27 cellular contexts compared by ENCODE assay signal in the genomic region with DNA sequence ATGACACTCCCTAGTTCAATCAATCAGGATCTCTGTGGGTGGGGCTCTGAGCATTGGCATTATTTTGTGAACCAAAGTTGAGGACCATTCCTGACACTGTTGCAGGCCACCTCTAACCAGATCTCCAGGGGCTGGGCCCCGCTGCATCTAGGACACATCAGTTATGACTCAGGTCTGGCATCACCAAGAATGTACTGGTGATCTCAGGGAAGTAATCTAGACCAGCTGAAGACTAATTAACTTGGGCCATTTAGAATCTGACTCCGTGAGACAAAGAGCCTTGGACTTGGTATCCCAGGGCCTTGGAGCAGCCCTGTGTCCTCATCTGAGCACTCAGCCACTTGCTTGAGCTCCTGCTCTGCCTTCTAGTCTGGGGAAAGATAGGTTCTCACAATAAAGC.
DNase-seq lines count a peak whose midpoint lies in the region; FAIRE-seq and TF ChIP-seq lines count a peak whose summit lies in the region.
"Had no signal": no experiment of that assay in that cellular context is flagged by ENCODE, and none has a peak within 500 bp of the region (broad histone marks: within the 10 kb centered on the region; RNA-seq: fewer than 3 reads in every experiment).

No MANE protein-coding gene starts in this region.

- H3K9me3 ChIP-seq in mesenchymal stem cell (ENCODE audit: control insufficient read depth, low read length) (no peaks in the 10 kb centered on the region), endodermal cell (ENCODE audit: control insufficient read depth, low read length) (no peaks in the 10 kb centered on the region), kidney (ENCODE audit: control insufficient read depth in 1 of 2, low read length in 2 of 2) (no peaks in the 10 kb centered on the region)
- H3K9me3 ChIP-seq: pancreas, right lobe of liver, thoracic aorta had no signal

- H3K4me1 ChIP-seq in mesenchymal stem cell (ENCODE audit: control insufficient read depth, insufficient read depth, low read depth, low read length) (peaks cover 10% of the 10 kb centered on the region), endodermal cell (ENCODE audit: control insufficient read depth, insufficient read depth, low read length) (no peaks in the 10 kb centered on the region), kidney (ENCODE audit: control insufficient read depth in 1 of 2, insufficient read depth in 1 of 2, low read depth in 1 of 2, low read length in 2 of 2) (no peaks in the 10 kb centered on the region)
- H3K4me1 ChIP-seq: pancreas, right lobe of liver had no signal

- H3K4me3 ChIP-seq in mesenchymal stem cell (ENCODE audit: insufficient read depth in 1 of 2, low read depth in 1 of 2, low read length in 2 of 2) (no peak overlapping the region), endodermal cell (ENCODE audit: low read length) (no peak overlapping the region), kidney (ENCODE audit: low read length in 2 of 2) (no peak overlapping the region)
- H3K4me3 ChIP-seq: pancreas, right lobe of liver, thoracic aorta had no signal

- peaks cover 4% of the 10 kb centered on the region for H3K79me1 ChIP-seq in mesenchymal stem cell (replicated peaks; ENCODE audit: low read length, poor library complexity, severe bottlenecking)

- WGBS in mesenchymal stem cell: 66% methylated on average over 2 of the region's 2 CpGs
- 86 to 100% methylated on average over 1 to 2 of the region's 2 CpGs for WGBS in endodermal cell (ENCODE audit: insufficient coverage in 1 of 2, insufficient read length in 1 of 2), 2 experiments

- H3K4me2 ChIP-seq in mesenchymal stem cell (ENCODE audit: low read length, poor library complexity, severe bottlenecking): no peak overlapping the region

- no peak overlapping the region for H3K18ac ChIP-seq in mesenchymal stem cell (ENCODE audit: low read depth in 1 of 2, low read length in 2 of 2)

- no peak overlapping the region for H2AFZ ChIP-seq in mesenchymal stem cell (ENCODE audit: low read depth, low read length)

- no peak overlapping the region for H3K27ac Mint-ChIP-seq in endodermal cell
- H3K27ac Mint-ChIP-seq: activated B cell treated with CpG ODN at 0.5 μM for 24 hours; activated naive CD4-positive, alpha-beta T cell treated with anti-CD3 and anti-CD28 coated beads, Interleukin-2, amount 50 U/mL, for 24 hours; natural killer cell treated with Interleukin-12 subunit alpha and Interleukin-12 subunit beta and Interleukin-15 and Interleukin-18, amount 100 ng/mL, for 72 hours had no signal

- no peak overlapping the region for H2BK15ac ChIP-seq in mesenchymal stem cell (ENCODE audit: low read depth, poor library complexity, severe bottlenecking)

- peaks cover 2% of the 10 kb centered on the region for H3K27me3 Mint-ChIP-seq in endodermal cell (ENCODE audit: insufficient read depth)
- H3K27me3 Mint-ChIP-seq: activated B cell treated with CpG ODN at 0.5 μM for 24 hours; activated naive CD4-positive, alpha-beta T cell treated with anti-CD3 and anti-CD28 coated beads, Interleukin-2, amount 50 U/mL, for 24 hours had no signal

- no peaks in the 10 kb centered on the region for H3K27me3 ChIP-seq in mesenchymal stem cell (ENCODE audit: control insufficient read depth in 1 of 2, insufficient read depth in 1 of 2, low read length in 2 of 2)
- H3K27me3 ChIP-seq in endodermal cell (ENCODE audit: control insufficient read depth, insufficient read depth, low read length, poor library complexity, severe bottlenecking): no peaks in the 10 kb centered on the region
- H3K27me3 ChIP-seq: pancreas, right lobe of liver had no signal

- H2BK5ac ChIP-seq in mesenchymal stem cell (ENCODE audit: low read depth, low read length, poor library complexity, severe bottlenecking): no peak overlapping the region

- DNase-seq in AG20443 (ENCODE audit: low spot score): peak; percentile 92
- DNase-seq in HS-5 (ENCODE audit: low read depth): peak; percentile 33
- peak; percentile 2 for DNase-seq in amniotic epithelial cell (ENCODE audit: low read depth)
- no peak for DNase-seq in mesenchymal stem cell
- no peak for DNase-seq in endodermal cell
- no peak for DNase-seq in kidney
- DNase-seq in NCI-H1092 treated with DMSO at 0.1 percent for 48 hours (lab: John Stamatoyannopoulos, UW): no peak
- no peak for DNase-seq in NCI-H2196 (lab: John Stamatoyannopoulos, UW; ENCODE audit: unreplicated experiment)
- DNase-seq: activated B cell treated with CpG ODN at 0.5 μM for 24 hours; activated CD4-positive, alpha-beta T cell treated with anti-CD3 and anti-CD28 coated beads, Interleukin-2, amount 50 U/mL, for 4 hours; activated CD8-positive, alpha-beta memory T cell treated with anti-CD3 and anti-CD28 coated beads, Interleukin-2, amount 50 U/mL, for 4 hours; foreskin melanocyte; H9; hypothalamus; NCI-H1930; NCI-H446; pancreas; right lobe of liver; Right ventricle myocardium superior; stimulated activated CD4-positive, alpha-beta T cell treated with anti-CD3 and anti-CD28 coated beads, Interleukin-4, amount 100 ng/mL, for 4 hours; stimulated activated naive CD4-positive, alpha-beta T cell treated with Interleukin-2 at 50 U/mL for 16 hours; SW 1271 had no signal

- H3K9ac ChIP-seq in mesenchymal stem cell (ENCODE audit: low read length) (peak overlapping the region; percentile 7), endodermal cell (ENCODE audit: extremely low read depth, low read length, poor library complexity, severe bottlenecking) (no peak overlapping the region), kidney (ENCODE audit: low read length in 2 of 2) (no peak overlapping the region)

- no peak overlapping the region for H2BK120ac ChIP-seq in mesenchymal stem cell (ENCODE audit: low read depth, low read length)

- H3K4me1 Mint-ChIP-seq in endodermal cell: no peaks in the 10 kb centered on the region
- H3K4me1 Mint-ChIP-seq: activated B cell treated with CpG ODN at 0.5 μM for 24 hours; activated naive CD4-positive, alpha-beta T cell treated with anti-CD3 and anti-CD28 coated beads, Interleukin-2, amount 50 U/mL, for 24 hours; central memory CD8-positive, alpha-beta T cell had no signal

- TF ChIP-seq CTCF in endodermal cell (conservative IDR thresholded peaks at IDR 0.05) (no peak), kidney (IDR thresholded peaks at IDR 0.05; ENCODE audit: borderline replicate concordance, extremely low read depth, insufficient read depth) (no peak)

- H3K4me3 Mint-ChIP-seq in endodermal cell: no peak overlapping the region
- H3K4me3 Mint-ChIP-seq: activated B cell treated with CpG ODN at 0.5 μM for 24 hours; activated naive CD4-positive, alpha-beta T cell treated with anti-CD3 and anti-CD28 coated beads, Interleukin-2, amount 50 U/mL, for 24 hours; central memory CD8-positive, alpha-beta T cell; H9; natural killer cell treated with Interleukin-12 subunit alpha and Interleukin-12 subunit beta and Interleukin-15 and Interleukin-18, amount 100 ng/mL, for 72 hours had no signal

- no peak overlapping the region for H2AK5ac ChIP-seq in mesenchymal stem cell (ENCODE audit: low read length, severe bottlenecking)

- H3K23ac ChIP-seq in mesenchymal stem cell (ENCODE audit: low read length in 2 of 2): no peak overlapping the region

- no peak overlapping the region for H4K91ac ChIP-seq in mesenchymal stem cell (ENCODE audit: low read length)

- H4K8ac ChIP-seq in mesenchymal stem cell (ENCODE audit: low read length): no peak overlapping the region

- intact Hi-C loops in kidney (cut with DNase I): no loop called here

- H3K36me3 ChIP-seq in mesenchymal stem cell (ENCODE audit: control insufficient read depth in 1 of 2, insufficient read depth in 2 of 2, low read depth in 1 of 2, low read length in 2 of 2) (no peaks in the 10 kb centered on the region), endodermal cell (ENCODE audit: control insufficient read depth, insufficient read depth, low read length) (no peaks in the 10 kb centered on the region), kidney (ENCODE audit: control insufficient read depth in 1 of 2, insufficient read depth in 2 of 2, low read length in 2 of 2) (peaks cover 0 to 2% of the 10 kb centered on the region in 2 donors)
- H3K36me3 ChIP-seq: pancreas, right lobe of liver, thoracic aorta had no signal

- no peak for FAIRE-seq in kidney (lab: Jason Lieb, UNC)
- FAIRE-seq: HepG2, pancreas had no signal

- H3K27ac ChIP-seq in mesenchymal stem cell (ENCODE audit: low read length, poor library complexity, severe bottlenecking) (no peak overlapping the region), endodermal cell (ENCODE audit: low read depth, low read length) (no peak overlapping the region), kidney (ENCODE audit: low read depth in 2 of 2, low read length in 2 of 2) (no peak overlapping the region)
- H3K27ac ChIP-seq: pancreas, right lobe of liver, thoracic aorta had no signal

- no peak overlapping the region for H2BK12ac ChIP-seq in mesenchymal stem cell (ENCODE audit: low read length in 2 of 2)

- H3K9me3 Mint-ChIP-seq in endodermal cell: no peaks in the 10 kb centered on the region
- H3K9me3 Mint-ChIP-seq: activated B cell treated with CpG ODN at 0.5 μM for 24 hours; activated naive CD4-positive, alpha-beta T cell treated with anti-CD3 and anti-CD28 coated beads, Interleukin-2, amount 50 U/mL, for 24 hours had no signal

- H3K14ac ChIP-seq in mesenchymal stem cell (ENCODE audit: low read length in 2 of 2): no peak overlapping the region

- H3K4ac ChIP-seq in mesenchymal stem cell (ENCODE audit: low read depth in 1 of 2, low read length in 2 of 2): no peak overlapping the region

- H3K36me3 Mint-ChIP-seq in endodermal cell (ENCODE audit: low read depth): no peaks in the 10 kb centered on the region
- H3K36me3 Mint-ChIP-seq: activated naive CD4-positive, alpha-beta T cell treated with anti-CD3 and anti-CD28 coated beads, Interleukin-2, amount 50 U/mL, for 24 hours; natural killer cell treated with Interleukin-12 subunit alpha and Interleukin-12 subunit beta and Interleukin-15 and Interleukin-18, amount 100 ng/mL, for 72 hours had no signal

Comparison
In these comparisons a context has a peak if more than half of its experiments do, and no peak if none do; other contexts are left out.
1. DNase-seq: peak in AG20443 (single experiment), HS-5 (single experiment) and amniotic epithelial cell (single experiment); none in mesenchymal stem cell (single experiment), endodermal cell (single experiment), kidney (single experiment), NCI-H1092 treated with DMSO at 0.1 percent for 48 hours (single experiment) and NCI-H2196 (single experiment).